Comparison of ENCODE assay signal across 22 cellular contexts in genomic region chr6:45640081-45640491, GRCh38.
A peak's percentile ranks its signal among the peaks of the same experiment; 100 is the strongest.
DNase-seq lines count a peak whose midpoint lies in the region; ATAC-seq, FAIRE-seq and TF ChIP-seq lines count a peak whose summit lies in the region.
"Had no signal": no experiment of that assay in that cellular context is flagged by ENCODE, and none has a peak within 500 bp of the region (broad histone marks: within the 10 kb centered on the region; RNA-seq: fewer than 3 reads in every experiment).

No MANE protein-coding gene starts in this region.

- no peak overlapping the region for H3K4me3 Mint-ChIP-seq in nephron
- no peak overlapping the region for H3K4me3 Mint-ChIP-seq in CD4-positive, alpha-beta memory T cell
- H3K4me3 Mint-ChIP-seq: activated naive CD8-positive, alpha-beta T cell; brain; CD8-positive, alpha-beta memory T cell; neural progenitor cell had no signal

- CTCF ChIA-PET in CD4-positive, alpha-beta memory T cell (lab: Charles Lee; ENCODE audit: partially characterized antibody), result interaction anchor here (0.6 kb wide), 1 partner anchor 323 kb away, joined by 3 read pairs; no protein-coding TSS in a partner anchor

- H3K36me3 ChIP-seq in CD4-positive, alpha-beta memory T cell (ENCODE audit: insufficient read depth, low read length), result no peaks in the 10 kb centered on the region
- no peaks in the 10 kb centered on the region for H3K36me3 ChIP-seq in HAP-1 (replicated peaks)
- H3K36me3 ChIP-seq: colonic mucosa, neural progenitor cell had no signal

- H3K27me3 ChIP-seq in CD4-positive, alpha-beta memory T cell (ENCODE audit: insufficient read depth, low read length), result no peaks in the 10 kb centered on the region
- no peaks in the 10 kb centered on the region for H3K27me3 ChIP-seq in HAP-1 (ENCODE audit: low read depth)
- H3K27me3 ChIP-seq: colonic mucosa, neural progenitor cell had no signal

- TF ChIP-seq CTCF in nephron (IDR thresholded peaks at IDR 0.05; ENCODE audit: unreplicated experiment in 3 of 3) (no peak), D721Med (IDR thresholded peaks at IDR 0.05; ENCODE audit: insufficient read depth, missing control alignments) (no peak)

- DNase-seq in GM03348 (ENCODE audit: low spot score) (peak; percentile 76), RPMI7951 (ENCODE audit: low read depth) (peak; percentile 96), HAP-1 (ENCODE audit: low spot score in 2 of 2) (no peak), D721Med (ENCODE audit: insufficient read length, low spot score) (no peak), NCI-H1417 treated with DMSO at 0.1 percent for 48 hours (lab: John Stamatoyannopoulos, UW) (no peak)
- no peak for DNase-seq in CD4-positive, alpha-beta memory T cell
- DNase-seq: activated CD4-positive, CD25-positive, alpha-beta regulatory T cell treated with anti-CD3 and anti-CD28 coated beads, Interleukin-2, amount 50 U/mL, for 72 hours; CD8-positive, alpha-beta memory T cell; colonic mucosa; hippocampal formation; NCI-H187; NCI-H345; NCI-H82; psoas muscle; T-helper 1 cell had no signal

- POLR2A ChIA-PET in CD4-positive, alpha-beta memory T cell (lab: Charles Lee; ENCODE audit: partially characterized antibody), result no interaction called here

- H3K9me3 ChIP-seq in CD4-positive, alpha-beta memory T cell (ENCODE audit: control insufficient read depth in 1 of 2, low read length in 2 of 2), result no peaks in the 10 kb centered on the region
- H3K9me3 ChIP-seq in HAP-1, result no peaks in the 10 kb centered on the region
- H3K9me3 ChIP-seq: colonic mucosa, psoas muscle had no signal

- H3K9me3 Mint-ChIP-seq in nephron, result no peaks in the 10 kb centered on the region
- H3K9me3 Mint-ChIP-seq in CD4-positive, alpha-beta memory T cell, result peaks cover 0 to 1% (median 0%) of the 10 kb centered on the region in 8 donors
- H3K9me3 Mint-ChIP-seq: neural progenitor cell had no signal

- peak; percentile 20 for ATAC-seq in esophagus mucosa
- ATAC-seq: psoas muscle had no signal

- H3K27ac Mint-ChIP-seq in nephron, result peak overlapping the region in 2 of 3 experiments; percentile 40 to 47
- peak overlapping the region in 2 of 7 donors; percentile 10 to 31 for H3K27ac Mint-ChIP-seq in CD4-positive, alpha-beta memory T cell
- H3K27ac Mint-ChIP-seq: activated naive CD8-positive, alpha-beta T cell; brain; neural progenitor cell had no signal

- no peak for FAIRE-seq in D721Med (lab: Jason Lieb, UNC)
- FAIRE-seq: GM12892, TTC549 had no signal

- intact Hi-C loops in CD4-positive, alpha-beta memory T cell (cut with micrococcal nuclease), result no loop called here

- no peak overlapping the region for H3K27ac ChIP-seq in CD4-positive, alpha-beta memory T cell (ENCODE audit: low read depth, low read length)
- H3K27ac ChIP-seq: colonic mucosa, neural progenitor cell, psoas muscle had no signal

- H3K4me1 ChIP-seq in CD4-positive, alpha-beta memory T cell (ENCODE audit: insufficient read depth, low read length), result no peaks in the 10 kb centered on the region
- no peaks in the 10 kb centered on the region for H3K4me1 ChIP-seq in HAP-1
- H3K4me1 ChIP-seq: colonic mucosa, neural progenitor cell, psoas muscle had no signal

- no peaks in the 10 kb centered on the region for H3K36me3 Mint-ChIP-seq in nephron (ENCODE audit: low read depth)
- H3K36me3 Mint-ChIP-seq in CD4-positive, alpha-beta memory T cell, result no peaks in the 10 kb centered on the region
- H3K36me3 Mint-ChIP-seq: brain, neural progenitor cell had no signal

- in situ Hi-C loops in HAP-1 (cut with MboI; ENCODE audit: low sequenced_read_pairs), result no loop called here

- peaks cover 33% of the 10 kb centered on the region for H3K4me1 Mint-ChIP-seq in nephron
- peaks cover 0 to 11% (median 3%) of the 10 kb centered on the region in 4 donors for H3K4me1 Mint-ChIP-seq in CD4-positive, alpha-beta memory T cell
- H3K4me1 Mint-ChIP-seq: neural progenitor cell had no signal

- no peak overlapping the region for H3K4me3 ChIP-seq in CD4-positive, alpha-beta memory T cell (ENCODE audit: low read length in 2 of 2)
- H3K4me3 ChIP-seq in HAP-1, result no peak overlapping the region
- H3K4me3 ChIP-seq: colonic mucosa, neural progenitor cell, psoas muscle had no signal

- peaks cover 43% of the 10 kb centered on the region for H3K27me3 Mint-ChIP-seq in nephron (ENCODE audit: low read depth)
- no peaks in the 10 kb centered on the region for H3K27me3 Mint-ChIP-seq in CD4-positive, alpha-beta memory T cell
- H3K27me3 Mint-ChIP-seq: activated naive CD8-positive, alpha-beta T cell; CD8-positive, alpha-beta memory T cell had no signal

Comparison
In these comparisons a context has a peak if more than half of its experiments do, and no peak if none do; other contexts are left out.
1. DNase-seq: peak in GM03348 (single experiment) and RPMI7951 (single experiment); none in CD4-positive, alpha-beta memory T cell (0 of 5), HAP-1 (0 of 2), D721Med (single experiment) and NCI-H1417 treated with DMSO at 0.1 percent for 48 hours (single experiment).